In the genomic region with DNA sequence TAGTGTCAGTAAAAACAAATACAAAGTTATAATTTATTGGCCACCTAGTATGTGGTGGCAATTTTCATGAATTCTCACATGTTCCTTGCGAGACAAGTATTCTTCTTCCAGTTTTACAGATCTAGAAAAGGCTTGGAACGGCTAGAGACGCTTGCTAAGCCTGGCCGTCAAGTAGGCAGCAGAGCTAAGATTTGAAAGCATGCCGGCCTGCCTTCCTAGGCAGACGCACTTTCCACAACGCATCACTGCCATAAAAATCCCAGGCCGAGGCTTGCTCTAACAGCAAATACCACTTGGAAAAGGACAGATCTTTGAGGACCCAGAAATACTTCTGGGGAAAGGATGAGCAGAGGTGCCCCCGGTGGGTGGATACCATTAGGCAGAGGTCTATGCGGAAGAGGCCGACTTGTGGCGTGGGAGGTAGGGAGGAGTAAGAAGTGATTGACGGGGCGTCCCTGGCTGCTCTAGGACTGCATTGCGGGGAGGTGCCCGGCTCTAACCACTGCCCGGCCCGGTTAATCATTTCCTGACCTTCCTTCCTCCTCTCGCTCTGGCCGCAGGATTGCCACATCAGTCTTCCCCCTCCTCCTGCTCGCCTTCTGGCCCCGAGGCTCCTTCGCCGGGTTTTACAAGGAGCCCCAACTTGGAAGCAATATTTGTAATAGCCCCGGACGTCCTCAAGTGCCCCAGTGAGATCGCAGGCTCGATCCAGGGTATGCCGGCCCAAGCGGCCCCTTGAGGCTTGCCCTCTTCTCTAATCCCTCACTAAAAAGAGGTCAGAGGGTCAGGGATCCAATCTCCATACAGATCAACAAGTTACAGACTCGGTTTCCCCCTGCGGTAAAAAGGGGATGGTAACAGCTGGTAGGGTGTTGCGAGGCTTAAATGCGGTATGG, we compare ENCODE assay signal across 8 cellular contexts. TPM values are rescaled to one million over a fixed set of nuclear protein-coding genes. Genes with fewer than 3 reads are reported as not detected.
DNase-seq lines count a peak whose midpoint lies in the region; ATAC-seq and TF ChIP-seq lines count a peak whose summit lies in the region.

No MANE protein-coding gene starts in this region.

- H3K4me3 ChIP-seq in fibroblast of the aortic adventitia (ENCODE audit: low read depth, low read length) (peak overlapping the region; percentile 65), subcutaneous abdominal adipose tissue (ENCODE audit: low read depth in 1 of 5, low read length in 5 of 5) (peak overlapping the region; percentile 59 to 92 (median 73))

- peaks cover 19 to 74% (median 64%) of the 10 kb centered on the region in 5 donors for H3K4me1 ChIP-seq in subcutaneous abdominal adipose tissue (ENCODE audit: control insufficient read depth in 5 of 5, insufficient read depth in 5 of 5, low read length in 5 of 5)

- H3K9me3 ChIP-seq in subcutaneous abdominal adipose tissue (ENCODE audit: control insufficient read depth in 5 of 5, low read length in 5 of 5): no peaks in the 10 kb centered on the region

- H3K27ac ChIP-seq in subcutaneous abdominal adipose tissue (ENCODE audit: low read depth, low read length): peak overlapping the region; percentile 100

- H3K9me3 Mint-ChIP-seq in neural crest cell: no peaks in the 10 kb centered on the region

- DNase-seq in OCI-M2 (lab: John Stamatoyannopoulos, UW; ENCODE audit: unreplicated experiment): peak; percentile 64
- DNase-seq in activated T-helper 1 cell treated with Interleukin-2 at 50 U/mL for 16 hours (ENCODE audit: low read depth): peak; percentile 46
- peak; percentile 80 for DNase-seq in fibroblast of the aortic adventitia (ENCODE audit: low read depth)
- DNase-seq in neural crest cell (ENCODE audit: low read depth, low spot score): peak; percentile 31
- DNase-seq in 8988T: no peak

- ATAC-seq in GM18511 (IDR thresholded peaks at IDR 0.05; ENCODE audit: unreplicated experiment) (peak; percentile 54), HG02981 (IDR thresholded peaks at IDR 0.05; ENCODE audit: unreplicated experiment) (peak; percentile 49)

- no peaks in the 10 kb centered on the region for H3K36me3 ChIP-seq in subcutaneous abdominal adipose tissue (ENCODE audit: control insufficient read depth in 5 of 5, insufficient read depth in 5 of 5, low read length in 5 of 5)

- peak overlapping the region; percentile 84 to 99 (median 97) for H3K9ac ChIP-seq in subcutaneous abdominal adipose tissue (ENCODE audit: low read length in 5 of 5)

- peak overlapping the region; percentile 81 for H3K4me3 Mint-ChIP-seq in neural crest cell

- TF ChIP-seq CTCF in fibroblast of the aortic adventitia (IDR thresholded peaks at IDR 0.05; ENCODE audit: insufficient read depth, low read length): no peak
- no peak for TF ChIP-seq CTCF in neural crest cell (conservative IDR thresholded peaks at IDR 0.05)

- peaks cover 64% of the 10 kb centered on the region for H3K4me1 Mint-ChIP-seq in neural crest cell

- H3K27me3 ChIP-seq in subcutaneous abdominal adipose tissue (ENCODE audit: control insufficient read depth in 5 of 5, insufficient read depth in 4 of 5, low read length in 5 of 5): no peaks in the 10 kb centered on the region

- H3K36me3 Mint-ChIP-seq in neural crest cell (ENCODE audit: low read depth): no peaks in the 10 kb centered on the region

- peaks cover 25% of the 10 kb centered on the region for H3K27me3 Mint-ChIP-seq in neural crest cell (ENCODE audit: low read depth)

- no peak overlapping the region for H3K27ac Mint-ChIP-seq in neural crest cell (ENCODE audit: unreplicated experiment)

RNA-seq across cellular contexts. Expression of gene USP3, which starts 1.3 kb away (rescaled TPM):
- total RNA-seq in fibroblast of the aortic adventitia (ENCODE audit: low replicate concordance) (35.1 and 45.8 TPM in 2 replicates), neural crest cell (80.0 and 85.7 TPM in 2 replicates)
